Comparison of ENCODE assay signal across 2 cellular contexts in the genomic region with DNA sequence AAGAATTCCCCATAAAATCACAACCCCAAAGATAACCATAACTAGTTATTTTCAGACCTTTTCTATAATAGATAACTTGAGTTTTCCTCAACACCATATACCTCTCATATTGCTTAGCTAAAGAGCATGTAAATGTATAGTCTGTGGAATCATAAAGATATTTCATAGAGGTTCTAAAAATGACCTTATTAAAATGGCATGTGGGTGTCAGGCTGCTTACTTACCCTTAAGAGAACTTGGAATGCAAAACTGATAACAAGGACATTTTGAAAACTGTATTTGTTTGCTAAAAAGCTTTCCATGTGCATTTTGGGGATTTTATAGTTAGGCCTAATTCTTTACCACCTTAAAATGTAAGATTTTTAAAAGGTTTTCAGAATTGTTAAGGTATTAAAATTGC.
TF ChIP-seq lines count a peak whose summit lies in the region.

No MANE protein-coding gene starts in this region.

TF ChIP-seq in liver, 16 proteins besides CTCF, POLR2A, EP300 and RAD21:
- TF ChIP-seq, protein P1, sequence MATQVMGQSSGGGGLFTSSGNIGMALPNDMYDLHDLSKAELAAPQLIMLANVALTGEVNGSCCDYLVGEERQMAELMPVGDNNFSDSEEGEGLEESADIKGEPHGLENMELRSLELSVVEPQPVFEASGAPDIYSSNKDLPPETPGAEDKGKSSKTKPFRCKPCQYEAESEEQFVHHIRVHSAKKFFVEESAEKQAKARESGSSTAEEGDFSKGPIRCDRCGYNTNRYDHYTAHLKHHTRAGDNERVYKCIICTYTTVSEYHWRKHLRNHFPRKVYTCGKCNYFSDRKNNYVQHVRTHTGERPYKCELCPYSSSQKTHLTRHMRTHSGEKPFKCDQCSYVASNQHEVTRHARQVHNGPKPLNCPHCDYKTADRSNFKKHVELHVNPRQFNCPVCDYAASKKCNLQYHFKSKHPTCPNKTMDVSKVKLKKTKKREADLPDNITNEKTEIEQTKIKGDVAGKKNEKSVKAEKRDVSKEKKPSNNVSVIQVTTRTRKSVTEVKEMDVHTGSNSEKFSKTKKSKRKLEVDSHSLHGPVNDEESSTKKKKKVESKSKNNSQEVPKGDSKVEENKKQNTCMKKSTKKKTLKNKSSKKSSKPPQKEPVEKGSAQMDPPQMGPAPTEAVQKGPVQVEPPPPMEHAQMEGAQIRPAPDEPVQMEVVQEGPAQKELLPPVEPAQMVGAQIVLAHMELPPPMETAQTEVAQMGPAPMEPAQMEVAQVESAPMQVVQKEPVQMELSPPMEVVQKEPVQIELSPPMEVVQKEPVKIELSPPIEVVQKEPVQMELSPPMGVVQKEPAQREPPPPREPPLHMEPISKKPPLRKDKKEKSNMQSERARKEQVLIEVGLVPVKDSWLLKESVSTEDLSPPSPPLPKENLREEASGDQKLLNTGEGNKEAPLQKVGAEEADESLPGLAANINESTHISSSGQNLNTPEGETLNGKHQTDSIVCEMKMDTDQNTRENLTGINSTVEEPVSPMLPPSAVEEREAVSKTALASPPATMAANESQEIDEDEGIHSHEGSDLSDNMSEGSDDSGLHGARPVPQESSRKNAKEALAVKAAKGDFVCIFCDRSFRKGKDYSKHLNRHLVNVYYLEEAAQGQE (IDR thresholded peaks at IDR 0.05), result no peak
- TF ChIP-seq, protein P2, sequence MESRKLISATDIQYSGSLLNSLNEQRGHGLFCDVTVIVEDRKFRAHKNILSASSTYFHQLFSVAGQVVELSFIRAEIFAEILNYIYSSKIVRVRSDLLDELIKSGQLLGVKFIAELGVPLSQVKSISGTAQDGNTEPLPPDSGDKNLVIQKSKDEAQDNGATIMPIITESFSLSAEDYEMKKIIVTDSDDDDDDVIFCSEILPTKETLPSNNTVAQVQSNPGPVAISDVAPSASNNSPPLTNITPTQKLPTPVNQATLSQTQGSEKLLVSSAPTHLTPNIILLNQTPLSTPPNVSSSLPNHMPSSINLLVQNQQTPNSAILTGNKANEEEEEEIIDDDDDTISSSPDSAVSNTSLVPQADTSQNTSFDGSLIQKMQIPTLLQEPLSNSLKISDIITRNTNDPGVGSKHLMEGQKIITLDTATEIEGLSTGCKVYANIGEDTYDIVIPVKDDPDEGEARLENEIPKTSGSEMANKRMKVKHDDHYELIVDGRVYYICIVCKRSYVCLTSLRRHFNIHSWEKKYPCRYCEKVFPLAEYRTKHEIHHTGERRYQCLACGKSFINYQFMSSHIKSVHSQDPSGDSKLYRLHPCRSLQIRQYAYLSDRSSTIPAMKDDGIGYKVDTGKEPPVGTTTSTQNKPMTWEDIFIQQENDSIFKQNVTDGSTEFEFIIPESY (IDR thresholded peaks at IDR 0.05), result no peak
- TF ChIP-seq TAF1 (conservative IDR thresholded peaks at IDR 0.05) (no peak), NR2F2 (IDR thresholded peaks at IDR 0.05) (no peak), YY1 (IDR thresholded peaks at IDR 0.05) (no peak), HNF4G (IDR thresholded peaks at IDR 0.05) (no peak), RXRA (IDR thresholded peaks at IDR 0.05) (no peak), SP1 (IDR thresholded peaks at IDR 0.05) (no peak), GABPA (IDR thresholded peaks at IDR 0.05 in 1 of 2, conservative IDR thresholded peaks at IDR 0.05 in 1 of 2) (no peak), HNF4A (conservative IDR thresholded peaks at IDR 0.05) (no peak), FOXA2 (IDR thresholded peaks at IDR 0.05) (no peak), EGR1 (IDR thresholded peaks at IDR 0.05; ENCODE audit: low read depth in 2 of 2) (no peak), FOXA1 (IDR thresholded peaks at IDR 0.05) (no peak), JUND (IDR thresholded peaks at IDR 0.05) (no peak)
- TF ChIP-seq, protein P3, sequence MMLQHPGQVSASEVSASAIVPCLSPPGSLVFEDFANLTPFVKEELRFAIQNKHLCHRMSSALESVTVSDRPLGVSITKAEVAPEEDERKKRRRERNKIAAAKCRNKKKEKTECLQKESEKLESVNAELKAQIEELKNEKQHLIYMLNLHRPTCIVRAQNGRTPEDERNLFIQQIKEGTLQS (IDR thresholded peaks at IDR 0.05), result no peak
- TF ChIP-seq, protein P4, sequence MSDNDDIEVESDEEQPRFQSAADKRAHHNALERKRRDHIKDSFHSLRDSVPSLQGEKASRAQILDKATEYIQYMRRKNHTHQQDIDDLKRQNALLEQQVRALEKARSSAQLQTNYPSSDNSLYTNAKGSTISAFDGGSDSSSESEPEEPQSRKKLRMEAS (IDR thresholded peaks at IDR 0.05), result no peak

TF ChIP-seq in HepG2, 621 proteins besides CTCF, POLR2A, EP300 and RAD21:
- TF ChIP-seq, protein P5, sequence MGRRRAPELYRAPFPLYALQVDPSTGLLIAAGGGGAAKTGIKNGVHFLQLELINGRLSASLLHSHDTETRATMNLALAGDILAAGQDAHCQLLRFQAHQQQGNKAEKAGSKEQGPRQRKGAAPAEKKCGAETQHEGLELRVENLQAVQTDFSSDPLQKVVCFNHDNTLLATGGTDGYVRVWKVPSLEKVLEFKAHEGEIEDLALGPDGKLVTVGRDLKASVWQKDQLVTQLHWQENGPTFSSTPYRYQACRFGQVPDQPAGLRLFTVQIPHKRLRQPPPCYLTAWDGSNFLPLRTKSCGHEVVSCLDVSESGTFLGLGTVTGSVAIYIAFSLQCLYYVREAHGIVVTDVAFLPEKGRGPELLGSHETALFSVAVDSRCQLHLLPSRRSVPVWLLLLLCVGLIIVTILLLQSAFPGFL (CRISPR knock-in tag; IDR thresholded peaks at IDR 0.05), result no peak
- TF ChIP-seq ZNF891 (CRISPR knock-in tag; IDR thresholded peaks at IDR 0.05), result no peak
- TF ChIP-seq, protein P6, sequence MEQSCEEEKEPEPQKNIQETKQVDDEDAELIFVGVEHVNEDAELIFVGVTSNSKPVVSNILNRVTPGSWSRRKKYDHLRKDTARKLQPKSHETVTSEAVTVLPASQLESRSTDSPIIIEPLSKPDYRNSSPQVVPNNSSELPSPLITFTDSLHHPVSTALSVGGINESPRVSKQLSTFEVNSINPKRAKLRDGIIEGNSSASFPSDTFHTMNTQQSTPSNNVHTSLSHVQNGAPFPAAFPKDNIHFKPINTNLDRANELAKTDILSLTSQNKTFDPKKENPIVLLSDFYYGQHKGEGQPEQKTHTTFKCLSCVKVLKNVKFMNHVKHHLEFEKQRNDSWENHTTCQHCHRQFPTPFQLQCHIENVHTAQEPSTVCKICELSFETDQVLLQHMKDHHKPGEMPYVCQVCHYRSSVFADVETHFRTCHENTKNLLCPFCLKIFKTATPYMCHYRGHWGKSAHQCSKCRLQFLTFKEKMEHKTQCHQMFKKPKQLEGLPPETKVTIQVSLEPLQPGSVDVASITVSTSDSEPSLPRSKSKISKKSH (CRISPR knock-in tag; IDR thresholded peaks at IDR 0.05; ENCODE audit: borderline replicate concordance), result no peak
